In the genomic region with DNA sequence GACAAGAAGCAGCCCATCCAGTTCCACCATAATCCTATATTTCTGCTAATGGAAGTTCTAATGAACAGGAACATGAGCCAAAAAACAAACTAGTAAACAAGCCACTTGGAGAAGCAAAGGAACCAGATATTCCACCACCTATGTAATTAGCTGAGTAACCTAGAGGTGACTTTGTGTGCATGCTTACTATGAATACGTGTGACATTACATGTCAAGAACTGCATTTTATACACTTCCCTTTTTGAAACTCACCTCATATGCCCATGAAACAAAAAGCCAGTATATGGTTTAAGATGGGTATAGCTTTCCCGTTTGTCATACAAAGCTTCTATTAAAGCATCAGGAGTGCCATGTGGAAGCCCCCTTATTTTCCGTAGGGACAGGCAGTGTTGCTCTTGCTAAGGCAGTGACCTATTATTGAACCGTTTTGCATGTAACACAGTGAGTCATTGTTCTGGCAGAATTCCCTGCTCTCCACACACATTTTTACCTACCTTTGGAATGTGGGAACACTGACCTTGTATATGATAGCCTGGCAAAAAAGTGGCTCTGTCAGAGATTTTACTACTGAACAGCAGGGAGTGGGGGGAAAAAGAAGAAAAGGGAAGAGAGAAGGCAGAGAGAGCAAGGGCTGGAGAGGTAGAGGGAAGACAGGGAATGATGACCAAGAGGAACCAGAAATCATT, we compare ENCODE assay signal across 2 cellular contexts.
TF ChIP-seq lines count a peak whose summit lies in the region.

No MANE protein-coding gene starts in this region.

TF ChIP-seq in HCT116, 20 proteins besides CTCF, POLR2A, EP300 and RAD21 (continued from another document):
- TF ChIP-seq, protein P1, sequence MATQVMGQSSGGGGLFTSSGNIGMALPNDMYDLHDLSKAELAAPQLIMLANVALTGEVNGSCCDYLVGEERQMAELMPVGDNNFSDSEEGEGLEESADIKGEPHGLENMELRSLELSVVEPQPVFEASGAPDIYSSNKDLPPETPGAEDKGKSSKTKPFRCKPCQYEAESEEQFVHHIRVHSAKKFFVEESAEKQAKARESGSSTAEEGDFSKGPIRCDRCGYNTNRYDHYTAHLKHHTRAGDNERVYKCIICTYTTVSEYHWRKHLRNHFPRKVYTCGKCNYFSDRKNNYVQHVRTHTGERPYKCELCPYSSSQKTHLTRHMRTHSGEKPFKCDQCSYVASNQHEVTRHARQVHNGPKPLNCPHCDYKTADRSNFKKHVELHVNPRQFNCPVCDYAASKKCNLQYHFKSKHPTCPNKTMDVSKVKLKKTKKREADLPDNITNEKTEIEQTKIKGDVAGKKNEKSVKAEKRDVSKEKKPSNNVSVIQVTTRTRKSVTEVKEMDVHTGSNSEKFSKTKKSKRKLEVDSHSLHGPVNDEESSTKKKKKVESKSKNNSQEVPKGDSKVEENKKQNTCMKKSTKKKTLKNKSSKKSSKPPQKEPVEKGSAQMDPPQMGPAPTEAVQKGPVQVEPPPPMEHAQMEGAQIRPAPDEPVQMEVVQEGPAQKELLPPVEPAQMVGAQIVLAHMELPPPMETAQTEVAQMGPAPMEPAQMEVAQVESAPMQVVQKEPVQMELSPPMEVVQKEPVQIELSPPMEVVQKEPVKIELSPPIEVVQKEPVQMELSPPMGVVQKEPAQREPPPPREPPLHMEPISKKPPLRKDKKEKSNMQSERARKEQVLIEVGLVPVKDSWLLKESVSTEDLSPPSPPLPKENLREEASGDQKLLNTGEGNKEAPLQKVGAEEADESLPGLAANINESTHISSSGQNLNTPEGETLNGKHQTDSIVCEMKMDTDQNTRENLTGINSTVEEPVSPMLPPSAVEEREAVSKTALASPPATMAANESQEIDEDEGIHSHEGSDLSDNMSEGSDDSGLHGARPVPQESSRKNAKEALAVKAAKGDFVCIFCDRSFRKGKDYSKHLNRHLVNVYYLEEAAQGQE (IDR thresholded peaks at IDR 0.05; ENCODE audit: low read depth), result no peak
- TF ChIP-seq TCF7L2 (IDR thresholded peaks at IDR 0.05; ENCODE audit: borderline replicate concordance, extremely low read depth, insufficient read depth, insufficient read length) (no peak), SIN3A (IDR thresholded peaks at IDR 0.05; ENCODE audit: low read depth) (no peak), SRF (IDR thresholded peaks at IDR 0.05; ENCODE audit: low read depth) (no peak), EZH2phosphoT487 (IDR thresholded peaks at IDR 0.05; ENCODE audit: borderline replicate concordance) (no peak), FOSL1 (IDR thresholded peaks at IDR 0.05; ENCODE audit: low read depth) (peak; percentile 80), SP1 (IDR thresholded peaks at IDR 0.05; ENCODE audit: low read depth) (peak; percentile 60), JUND (IDR thresholded peaks at IDR 0.05) (peak; percentile 78), EZH2 (IDR thresholded peaks at IDR 0.05) (no peak), ELF1 (IDR thresholded peaks at IDR 0.05; ENCODE audit: borderline replicate concordance, low read depth) (no peak), YY1 (IDR thresholded peaks at IDR 0.05; ENCODE audit: extremely low read depth, insufficient replicate concordance, low read depth, low read length) (no peak), EGR1 (IDR thresholded peaks at IDR 0.05; ENCODE audit: low read depth) (no peak), CBX3 (IDR thresholded peaks at IDR 0.05; ENCODE audit: low read depth) (peak; percentile 65; the same call in 1 of the 2 replicates), ZNF274 (IDR thresholded peaks at IDR 0.05; ENCODE audit: low read depth, low read length) (no peak)
- TF ChIP-seq, protein P2, sequence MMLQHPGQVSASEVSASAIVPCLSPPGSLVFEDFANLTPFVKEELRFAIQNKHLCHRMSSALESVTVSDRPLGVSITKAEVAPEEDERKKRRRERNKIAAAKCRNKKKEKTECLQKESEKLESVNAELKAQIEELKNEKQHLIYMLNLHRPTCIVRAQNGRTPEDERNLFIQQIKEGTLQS (IDR thresholded peaks at IDR 0.05), result no peak
- TF ChIP-seq, protein P3, sequence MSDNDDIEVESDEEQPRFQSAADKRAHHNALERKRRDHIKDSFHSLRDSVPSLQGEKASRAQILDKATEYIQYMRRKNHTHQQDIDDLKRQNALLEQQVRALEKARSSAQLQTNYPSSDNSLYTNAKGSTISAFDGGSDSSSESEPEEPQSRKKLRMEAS (IDR thresholded peaks at IDR 0.05), result no peak
- TF ChIP-seq, protein P4, sequence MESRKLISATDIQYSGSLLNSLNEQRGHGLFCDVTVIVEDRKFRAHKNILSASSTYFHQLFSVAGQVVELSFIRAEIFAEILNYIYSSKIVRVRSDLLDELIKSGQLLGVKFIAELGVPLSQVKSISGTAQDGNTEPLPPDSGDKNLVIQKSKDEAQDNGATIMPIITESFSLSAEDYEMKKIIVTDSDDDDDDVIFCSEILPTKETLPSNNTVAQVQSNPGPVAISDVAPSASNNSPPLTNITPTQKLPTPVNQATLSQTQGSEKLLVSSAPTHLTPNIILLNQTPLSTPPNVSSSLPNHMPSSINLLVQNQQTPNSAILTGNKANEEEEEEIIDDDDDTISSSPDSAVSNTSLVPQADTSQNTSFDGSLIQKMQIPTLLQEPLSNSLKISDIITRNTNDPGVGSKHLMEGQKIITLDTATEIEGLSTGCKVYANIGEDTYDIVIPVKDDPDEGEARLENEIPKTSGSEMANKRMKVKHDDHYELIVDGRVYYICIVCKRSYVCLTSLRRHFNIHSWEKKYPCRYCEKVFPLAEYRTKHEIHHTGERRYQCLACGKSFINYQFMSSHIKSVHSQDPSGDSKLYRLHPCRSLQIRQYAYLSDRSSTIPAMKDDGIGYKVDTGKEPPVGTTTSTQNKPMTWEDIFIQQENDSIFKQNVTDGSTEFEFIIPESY (IDR thresholded peaks at IDR 0.05; ENCODE audit: extremely low read depth, insufficient replicate concordance, low read length), result no peak

TF ChIP-seq in SK-N-SH, 30 proteins besides CTCF, POLR2A, EP300 and RAD21 (continued from another document):
- TF ChIP-seq, protein P1 (IDR thresholded peaks at IDR 0.05; ENCODE audit: low read depth, low read length), result no peak
- TF ChIP-seq RCOR1 (IDR thresholded peaks at IDR 0.05; ENCODE audit: low read length) (no peak), NFIC (IDR thresholded peaks at IDR 0.05; ENCODE audit: borderline replicate concordance) (peak; percentile 90), RXRA (IDR thresholded peaks at IDR 0.05; ENCODE audit: borderline replicate concordance, low read depth) (peak; percentile 96), POLR2AphosphoS5 (IDR thresholded peaks at IDR 0.05; ENCODE audit: low read depth, low read length) (peak; percentile 67; the same call in 1 of the 2 replicates)
